In the genomic region with DNA sequence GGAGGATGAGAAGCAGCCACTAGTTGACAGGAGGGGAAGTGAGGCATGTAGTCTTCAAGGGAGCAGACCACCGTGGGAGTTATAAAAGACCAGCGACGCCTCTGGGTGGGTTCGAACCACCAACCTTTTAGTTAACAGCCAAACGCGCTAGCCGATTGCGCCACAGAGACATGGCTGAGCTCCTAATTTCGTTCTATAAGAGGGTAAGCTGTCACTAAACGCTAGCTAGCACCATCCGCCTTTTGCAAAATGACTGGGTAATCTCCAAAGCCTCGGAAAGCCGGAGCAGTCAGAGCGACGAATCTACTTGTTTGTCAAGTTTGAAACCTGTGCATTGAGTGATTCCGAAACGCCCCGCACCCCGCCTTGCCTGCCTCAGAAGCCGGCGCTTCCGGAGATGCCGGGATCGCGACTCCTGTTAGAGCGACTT, we compare ENCODE assay signal across 8 cellular contexts. TPM values are rescaled to one million over a fixed set of nuclear protein-coding genes. Genes with fewer than 3 reads are reported as not detected.
DNase-seq lines count a peak whose midpoint lies in the region; ATAC-seq and TF ChIP-seq lines count a peak whose summit lies in the region.
"Not testable (repeated sequence)": the region's sequence is repeated elsewhere in the genome, so short reads cannot be mapped to it uniquely, and the experiment has no call there.

No MANE protein-coding gene starts in this region.

- not testable (repeated sequence) for H3K27me3 Mint-ChIP-seq in activated CD4-positive, alpha-beta T cell treated with anti-CD3 and anti-CD28 coated beads, Interleukin-2, amount 10 ng/mL, durations not matched to agents 7 days and 5 days; activated naive CD8-positive, alpha-beta T cell; memory B cell

- H3K36me3 ChIP-seq in thoracic aorta = not testable (repeated sequence)

- H3K4me1 ChIP-seq in thoracic aorta (ENCODE audit: control insufficient read depth in 1 of 2, low read depth in 2 of 2) = not testable (repeated sequence)

- H3K9me3 Mint-ChIP-seq in activated CD4-positive, alpha-beta T cell treated with anti-CD3 and anti-CD28 coated beads, Interleukin-2, amount 10 ng/mL, durations not matched to agents 7 days and 5 days; activated naive CD8-positive, alpha-beta T cell (ENCODE audit: low read depth); memory B cell: not testable (repeated sequence)

- not testable (repeated sequence) for H3K9me3 ChIP-seq in thoracic aorta

- not testable (repeated sequence) for TF ChIP-seq CTCF in thoracic aorta (IDR thresholded peaks at IDR 0.05)

- peak overlapping the region; percentile 19 for H3K4me3 ChIP-seq in thoracic aorta

- peak overlapping the region; percentile 89 for H3K27ac Mint-ChIP-seq in activated CD4-positive, alpha-beta T cell treated with anti-CD3 and anti-CD28 coated beads, Interleukin-2, amount 10 ng/mL, durations not matched to agents 7 days and 5 days
- peak overlapping the region; percentile 62 for H3K27ac Mint-ChIP-seq in activated naive CD8-positive, alpha-beta T cell
- H3K27ac Mint-ChIP-seq in memory B cell = not testable (repeated sequence)

- POLR2A ChIA-PET in activated CD4-positive, alpha-beta T cell treated with anti-CD3 and anti-CD28 coated beads, Interleukin-2, amount 10 ng/mL, durations not matched to agents 7 days and 5 days (lab: Charles Lee) = not testable (repeated sequence)

- not testable (repeated sequence) for H3K27ac ChIP-seq in thoracic aorta

- CTCF ChIA-PET in activated CD4-positive, alpha-beta T cell treated with anti-CD3 and anti-CD28 coated beads, Interleukin-2, amount 10 ng/mL, durations not matched to agents 7 days and 5 days (lab: Charles Lee) = not testable (repeated sequence)

- not testable (repeated sequence) for H3K27me3 ChIP-seq in thoracic aorta (replicated peaks; ENCODE audit: insufficient read depth)

- ATAC-seq in GM18511 (IDR thresholded peaks at IDR 0.05; ENCODE audit: unreplicated experiment) (peak; percentile 46), memory B cell (ENCODE audit: low read depth) (peak; percentile 55)
- ATAC-seq in thoracic aorta (ENCODE audit: insufficient number of reproducible peaks, low FRiP score, low read depth) = not testable (repeated sequence)

- H3K4me1 Mint-ChIP-seq in activated CD4-positive, alpha-beta T cell treated with anti-CD3 and anti-CD28 coated beads, Interleukin-2, amount 10 ng/mL, durations not matched to agents 7 days and 5 days; activated naive CD8-positive, alpha-beta T cell (ENCODE audit: low read depth); memory B cell: not testable (repeated sequence)

- DNase-seq in NCI-H69 (lab: John Stamatoyannopoulos, UW) (peak; percentile 77), fibroblast of peridontal ligament (ENCODE audit: extremely low read depth) (peak; percentile 12)
- DNase-seq in activated CD4-positive, alpha-beta T cell treated with anti-CD3 and anti-CD28 coated beads, Interleukin-2, amount 10 ng/mL, durations not matched to agents 7 days and 5 days = peak; percentile 68
- not testable (repeated sequence) for DNase-seq in memory B cell (ENCODE audit: low spot score in 2 of 2); thoracic aorta (ENCODE audit: low spot score)
- DNase-seq in stimulated activated CD4-positive, alpha-beta T cell treated with anti-CD3 and anti-CD28 coated beads, Interleukin-15, amount 100 ng/mL, for 24 hours = peak; percentile 80

- H3K36me3 Mint-ChIP-seq in activated CD4-positive, alpha-beta T cell treated with anti-CD3 and anti-CD28 coated beads, Interleukin-2, amount 10 ng/mL, durations not matched to agents 7 days and 5 days (ENCODE audit: low read depth); activated naive CD8-positive, alpha-beta T cell; memory B cell: not testable (repeated sequence)

- peak overlapping the region; percentile 63 for H3K4me3 Mint-ChIP-seq in activated CD4-positive, alpha-beta T cell treated with anti-CD3 and anti-CD28 coated beads, Interleukin-2, amount 10 ng/mL, durations not matched to agents 7 days and 5 days
- peak overlapping the region; percentile 81 for H3K4me3 Mint-ChIP-seq in activated naive CD8-positive, alpha-beta T cell
- H3K4me3 Mint-ChIP-seq in memory B cell = peak overlapping the region; percentile 59

RNA-seq across cellular contexts. Expression of a gene that starts 42.3 kb away (rescaled TPM):
- total RNA-seq in activated CD4-positive, alpha-beta T cell treated with anti-CD3 and anti-CD28 coated beads, Interleukin-2, amount 10 ng/mL, durations not matched to agents 7 days and 5 days = not detected
- total RNA-seq in thoracic aorta = 10 to 100 TPM; 15.8 to 37.1 TPM

Comparison
In these comparisons a context has a peak if more than half of its experiments do, and no peak if none do; other contexts are left out.
1. RNA of a gene that starts 42.3 kb away (total RNA-seq): 15.8 to 37.1 TPM in thoracic aorta; not detected in activated CD4-positive, alpha-beta T cell treated with anti-CD3 and anti-CD28 coated beads, Interleukin-2, amount 10 ng/mL, durations not matched to agents 7 days and 5 days; every median in the first group is over 10 times any median in the second.
2. Peak in every context shown above with its lines, with median percentiles within 50 percentile points of each other: H3K4me3 Mint-ChIP-seq.